In genomic region chr6:92534109-92534508, GRCh38 we compare ENCODE assay signal across 21 cellular contexts.
"Had no signal": no experiment of that assay in that cellular context is flagged by ENCODE, and none has a peak within 500 bp of the region (broad histone marks: within the 10 kb centered on the region; RNA-seq: fewer than 3 reads in every experiment).

No MANE protein-coding gene starts in this region.

- H3K4me3 ChIP-seq: coronary artery, esophagus squamous epithelium, gastrocnemius medialis, heart right ventricle, left lung, lower lobe of right lung had no signal

- FAIRE-seq: colon, islet of Langerhans, keratinocyte had no signal

- H3K9me3 ChIP-seq: esophagus squamous epithelium, gastrocnemius medialis, left lung, lower lobe of right lung had no signal

- H3K36me3 ChIP-seq: esophagus squamous epithelium, gastrocnemius medialis, heart right ventricle, left lung, lower lobe of right lung had no signal

- H3K4me1 ChIP-seq: esophagus squamous epithelium, gastrocnemius medialis, left lung, lower lobe of right lung had no signal

- DNase-seq: effector CD8-positive, alpha-beta T cell; erythroblast; esophagus squamous epithelium; foreskin fibroblast; foreskin melanocyte; gastrocnemius medialis; glutamatergic neuron; head of caudate nucleus; heart right ventricle; hippocampal formation; left cardiac atrium; left lung; left ventricle myocardium superior; lower lobe of right lung; mesenchymal stem cell; midbrain had no signal

- H3K27ac ChIP-seq: coronary artery, epithelial cell of prostate, esophagus squamous epithelium, gastrocnemius medialis, heart right ventricle, left lung, lower lobe of right lung had no signal

- H3K27me3 ChIP-seq: esophagus squamous epithelium, gastrocnemius medialis, heart right ventricle, left lung had no signal
